ENCODE assay signal across 8 cellular contexts in the genomic region with DNA sequence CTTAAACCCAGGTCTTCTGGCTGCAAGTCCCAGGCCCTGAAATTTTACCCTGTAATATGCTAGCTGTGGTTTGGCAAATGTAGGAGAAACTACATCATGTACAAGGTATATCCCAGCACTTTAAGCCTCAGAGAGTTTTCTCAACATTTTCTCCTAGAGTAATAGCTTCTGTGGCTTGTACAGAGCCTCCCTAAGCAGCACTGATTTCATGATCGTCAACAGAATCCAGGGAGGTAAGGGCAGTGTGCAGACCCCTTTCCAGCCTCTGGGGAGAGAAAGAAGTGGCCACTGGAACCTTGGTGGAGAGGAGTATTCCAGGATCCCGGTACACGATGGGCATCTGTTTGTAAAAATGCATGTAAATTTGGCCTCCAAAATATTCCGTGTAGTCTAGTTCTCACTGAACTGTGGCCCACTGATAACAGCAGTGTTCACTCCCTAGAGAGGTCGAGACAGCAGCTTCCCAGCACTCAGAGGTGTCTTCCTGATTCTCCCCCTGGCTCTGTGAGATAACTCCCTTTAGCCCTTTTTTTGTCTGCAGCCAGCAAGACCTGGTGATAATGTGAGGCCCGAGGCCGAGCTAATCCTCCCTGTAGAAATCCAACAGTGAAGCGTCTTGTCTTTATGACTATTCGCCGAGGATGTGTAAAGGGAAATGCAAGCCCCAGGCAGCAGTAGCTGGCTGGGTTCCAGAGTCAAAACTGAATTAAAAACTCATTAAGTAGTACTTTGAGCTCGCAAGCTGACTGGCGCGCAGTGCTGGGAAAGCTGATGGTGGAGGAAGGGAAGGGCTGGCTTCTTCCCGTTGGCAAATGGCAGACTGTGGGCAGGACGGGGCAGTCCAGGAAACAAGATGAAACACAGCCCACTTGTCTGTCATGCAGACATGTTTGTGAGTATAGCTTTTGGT. TPM values are rescaled to one million over a fixed set of nuclear protein-coding genes. Genes with fewer than 3 reads are reported as not detected.
DNase-seq lines count a peak whose midpoint lies in the region; ATAC-seq and TF ChIP-seq lines count a peak whose summit lies in the region.

No MANE protein-coding gene starts in this region.

- peak overlapping the region; percentile 90 for H3K27ac Mint-ChIP-seq in GM23338
- H3K27ac Mint-ChIP-seq in osteocyte (ENCODE audit: unreplicated experiment) = peak overlapping the region; percentile 95
- no peak overlapping the region for H3K27ac Mint-ChIP-seq in activated T-helper 17 cell treated with anti-CD3 and anti-CD28 coated beads, Interleukin-2, amount 50 U/mL, for 72 hours

- H3K4me1 Mint-ChIP-seq in GM23338 = peaks cover 57% of the 10 kb centered on the region
- peaks cover 45% of the 10 kb centered on the region for H3K4me1 Mint-ChIP-seq in osteocyte (ENCODE audit: unreplicated experiment)
- peaks cover 6% of the 10 kb centered on the region for H3K4me1 Mint-ChIP-seq in activated T-helper 17 cell treated with anti-CD3 and anti-CD28 coated beads, Interleukin-2, amount 50 U/mL, for 72 hours

- H3K9me2 ChIP-seq in GM23338 (ENCODE audit: insufficient read depth) = no peaks in the 10 kb centered on the region

- H3K27me3 ChIP-seq in GM23338 (ENCODE audit: insufficient read depth) (no peaks in the 10 kb centered on the region), Peyer's patch (no peaks in the 10 kb centered on the region)

- peak overlapping the region; percentile 29 for H3K4me2 ChIP-seq in GM23338

- TF ChIP-seq CTCF in GM23338 (conservative IDR thresholded peaks at IDR 0.05; ENCODE audit: low read depth in 2 of 2) (no peak), Peyer's patch (IDR thresholded peaks at IDR 0.05) (no peak), osteocyte (IDR thresholded peaks at IDR 0.05) (no peak), GM13976 (IDR thresholded peaks at IDR 0.05; ENCODE audit: borderline replicate concordance, control extremely low read depth, extremely low read depth, insufficient read depth, missing control alignments) (no peak)

- H2AFZ ChIP-seq in GM23338 = no peak overlapping the region

- peaks cover 56% of the 10 kb centered on the region for H3K4me1 ChIP-seq in GM23338 (ENCODE audit: insufficient read depth)
- no peaks in the 10 kb centered on the region for H3K4me1 ChIP-seq in Peyer's patch

- no peaks in the 10 kb centered on the region; the same call in 2 of the 3 replicates for H3K36me3 Mint-ChIP-seq in GM23338 (ENCODE audit: low read depth)
- H3K36me3 Mint-ChIP-seq in osteocyte (ENCODE audit: unreplicated experiment) = peaks cover 14% of the 10 kb centered on the region
- H3K36me3 Mint-ChIP-seq in activated T-helper 17 cell treated with anti-CD3 and anti-CD28 coated beads, Interleukin-2, amount 50 U/mL, for 72 hours (ENCODE audit: low read depth) = no peaks in the 10 kb centered on the region

- peak; percentile 53 for DNase-seq in GM23338 (ENCODE audit: low spot score)
- peak in 2 of 3 donors; percentile 51 to 59 for DNase-seq in Peyer's patch
- DNase-seq in fibroblast of gingiva (ENCODE audit: low read depth) = peak; percentile 76
- DNase-seq in osteocyte (ENCODE audit: extremely low spot score, unreplicated experiment) = peak; percentile 87
- DNase-seq in activated gamma-delta T cell treated with Interleukin-2 at 50 U/mL for 16 hours = no peak
- DNase-seq in GM13976 (ENCODE audit: low spot score) = no peak
- DNase-seq in T-helper 9 cell = no peak

- in situ Hi-C loops in GM13976 (cut with MboI; ENCODE audit: low sequenced_read_pairs, unreplicated experiment) = no loop called here

- no peaks in the 10 kb centered on the region; the same call in 1 of the 2 replicates for H3K36me3 ChIP-seq in GM23338 (ENCODE audit: insufficient read depth)
- H3K36me3 ChIP-seq in Peyer's patch = no peaks in the 10 kb centered on the region

- H3K79me2 ChIP-seq in GM23338 (replicated peaks; ENCODE audit: insufficient read depth) = peaks cover 5% of the 10 kb centered on the region

- no peaks in the 10 kb centered on the region; the same call in 1 of the 2 replicates for H4K20me1 ChIP-seq in GM23338 (replicated peaks; ENCODE audit: insufficient read depth)

- H3K27me3 Mint-ChIP-seq in GM23338 (ENCODE audit: insufficient read depth, low read depth, poor library complexity) (peaks cover 2% of the 10 kb centered on the region), osteocyte (ENCODE audit: unreplicated experiment) (no peaks in the 10 kb centered on the region)
- peaks cover 34% of the 10 kb centered on the region for H3K27me3 Mint-ChIP-seq in activated T-helper 17 cell treated with anti-CD3 and anti-CD28 coated beads, Interleukin-2, amount 50 U/mL, for 72 hours

- H3F3A ChIP-seq in GM23338 (replicated peaks; ENCODE audit: low read depth) = no peaks in the 10 kb centered on the region

- peak; percentile 77 for ATAC-seq in GM23338
- no peak for ATAC-seq in activated T-helper 17 cell treated with anti-CD3 and anti-CD28 coated beads, Interleukin-2, amount 50 U/mL, for 72 hours (replicated peaks)

- H3K27ac ChIP-seq in GM23338 (ENCODE audit: low read depth) (peak overlapping the region; percentile 86), Peyer's patch (peak overlapping the region in 2 of 4 donors; percentile 25 to 28)

- TF ChIP-seq POLR2A in Peyer's patch (IDR thresholded peaks at IDR 0.05) = no peak

- no peaks in the 10 kb centered on the region for H3K9me3 ChIP-seq in Peyer's patch

- H3K4me3 Mint-ChIP-seq in GM23338 (peak overlapping the region; percentile 51), osteocyte (ENCODE audit: unreplicated experiment) (peak overlapping the region; percentile 65)
- H3K4me3 Mint-ChIP-seq in activated T-helper 17 cell treated with anti-CD3 and anti-CD28 coated beads, Interleukin-2, amount 50 U/mL, for 72 hours = no peak overlapping the region

- H3K9me3 Mint-ChIP-seq in GM23338 (no peaks in the 10 kb centered on the region), osteocyte (ENCODE audit: unreplicated experiment) (no peaks in the 10 kb centered on the region)
- no peaks in the 10 kb centered on the region for H3K9me3 Mint-ChIP-seq in activated T-helper 17 cell treated with anti-CD3 and anti-CD28 coated beads, Interleukin-2, amount 50 U/mL, for 72 hours

- H3K4me3 ChIP-seq in GM23338 = peak overlapping the region; percentile 12; the same call in 1 of the 2 replicates
- no peak overlapping the region for H3K4me3 ChIP-seq in Peyer's patch

TF ChIP-seq in GM23338, 12 proteins besides CTCF, POLR2A, EP300 and RAD21:
- no peak for TF ChIP-seq POLR2AphosphoS5 (IDR thresholded peaks at IDR 0.05; ENCODE audit: low read depth)
- TF ChIP-seq ETS1 (IDR thresholded peaks at IDR 0.05) = no peak
TF ChIP-seq in GM23338: peak in this region for 0.

RNA-seq across cellular contexts. Expression of gene MAP1B, which starts 59.0 kb away (rescaled TPM):
- 111 and 263 TPM in 2 replicates for total RNA-seq in GM23338 (2014; rRNA removed; shearing (Covaris generic))
- polyA plus RNA-seq in GM23338 (2016; fragmentation: Nextera tagmentation; extraction: Ambion mirVana) = 114 and 148 TPM in 2 replicates
- total RNA-seq in Peyer's patch = 10 to 100 TPM; 16.3 to 38.0 (median 25.7) TPM
- total RNA-seq in osteocyte = 189 and 207 TPM in 2 replicates
- under 1 TPM; 0.04 to 0.11 TPM for total RNA-seq in activated T-helper 17 cell treated with anti-CD3 and anti-CD28 coated beads, Interleukin-2, amount 50 U/mL, for 72 hours

Comparison
In these comparisons a context has a peak if more than half of its experiments do, and no peak if none do; other contexts are left out.
1. DNase-seq: peak in GM23338 (single experiment), Peyer's patch (2 of 3), fibroblast of gingiva (single experiment) and osteocyte (single experiment); none in activated gamma-delta T cell treated with Interleukin-2 at 50 U/mL for 16 hours (single experiment), GM13976 (single experiment) and T-helper 9 cell (single experiment).
2. RNA of gene MAP1B, which starts 59.0 kb away (total RNA-seq): 111 to 263 TPM in GM23338, 189 to 207 TPM in osteocyte and 16.3 to 38.0 TPM in Peyer's patch; 0.04 to 0.11 TPM in activated T-helper 17 cell treated with anti-CD3 and anti-CD28 coated beads, Interleukin-2, amount 50 U/mL, for 72 hours; every median in the first group is over 10 times any median in the second.